ENCODE assay signal across 10 cellular contexts in genomic region chr18:12247946-12248345, GRCh38. TPM values are rescaled to one million over a fixed set of nuclear protein-coding genes. Genes with fewer than 3 reads are reported as not detected.
"Had no signal": no experiment of that assay in that cellular context is flagged by ENCODE, and none has a peak within 500 bp of the region (broad histone marks: within the 10 kb centered on the region; RNA-seq: fewer than 3 reads in every experiment).

No MANE protein-coding gene starts in this region.

- H3K4me3 ChIP-seq: GM23248, HAP-1 had no signal

- H3K9ac ChIP-seq: GM23248 had no signal

- DNase-seq: GM23248, GOT3, H7, HFFc6 had no signal

- H3K4me1 Mint-ChIP-seq: IgD-negative memory B cell had no signal

- H3K9me3 ChIP-seq: HAP-1 had no signal

- H3K36me3 ChIP-seq: HAP-1 had no signal

- H3K27ac Mint-ChIP-seq: HFFc6, IgD-negative memory B cell had no signal

- H3K9me3 Mint-ChIP-seq: HFFc6, IgD-negative memory B cell had no signal

- H3K36me3 Mint-ChIP-seq: IgD-negative memory B cell had no signal

- H3K4me1 ChIP-seq: HAP-1 had no signal

- H3K4me3 Mint-ChIP-seq: HFFc6, IgD-negative memory B cell had no signal

- H3K27ac ChIP-seq: GM23248, HL-60 had no signal

RNA-seq across cellular contexts. Expression of gene CIDEA, which starts 6.2 kb away (rescaled TPM):
- total RNA-seq: GM23248, H4, H7, HepG2, HFFc6, HT1080 had no signal
